In the genomic region with DNA sequence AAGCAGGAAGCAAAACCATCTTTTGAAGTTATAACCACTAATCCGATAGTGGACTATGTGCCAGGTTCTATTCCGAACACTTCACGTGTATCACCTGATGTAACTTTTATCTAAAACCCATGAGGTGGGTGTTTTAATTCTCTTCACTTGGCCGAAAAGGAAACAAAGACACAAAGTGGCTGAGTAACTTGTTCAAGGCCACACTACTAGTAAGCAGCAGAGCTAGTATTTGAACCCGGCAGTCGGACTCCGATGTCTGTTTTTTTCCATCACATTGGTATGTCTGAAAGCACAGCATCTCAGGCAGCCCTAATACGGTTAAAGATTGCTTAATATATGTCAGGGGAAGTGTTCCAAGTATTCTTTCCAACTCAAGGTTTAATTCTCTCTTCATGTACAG, we compare ENCODE assay signal across 1 cellular context.
A peak's percentile ranks its signal among the peaks of the same experiment; 100 is the strongest.
TF ChIP-seq lines count a peak whose summit lies in the region.

No MANE protein-coding gene starts in this region.

TF ChIP-seq in HepG2, 621 proteins besides CTCF, POLR2A, EP300 and RAD21 (continued from another document):
- TF ChIP-seq, protein P1, sequence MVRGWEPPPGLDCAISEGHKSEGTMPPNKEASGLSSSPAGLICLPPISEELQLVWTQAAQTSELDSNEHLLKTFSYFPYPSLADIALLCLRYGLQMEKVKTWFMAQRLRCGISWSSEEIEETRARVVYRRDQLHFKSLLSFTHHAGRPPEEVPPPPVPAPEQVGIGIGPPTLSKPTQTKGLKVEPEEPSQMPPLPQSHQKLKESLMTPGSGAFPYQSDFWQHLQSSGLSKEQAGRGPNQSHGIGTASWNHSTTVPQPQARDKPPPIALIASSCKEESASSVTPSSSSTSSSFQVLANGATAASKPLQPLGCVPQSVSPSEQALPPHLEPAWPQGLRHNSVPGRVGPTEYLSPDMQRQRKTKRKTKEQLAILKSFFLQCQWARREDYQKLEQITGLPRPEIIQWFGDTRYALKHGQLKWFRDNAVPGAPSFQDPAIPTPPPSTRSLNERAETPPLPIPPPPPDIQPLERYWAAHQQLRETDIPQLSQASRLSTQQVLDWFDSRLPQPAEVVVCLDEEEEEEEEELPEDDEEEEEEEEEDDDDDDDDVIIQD (CRISPR knock-in tag; IDR thresholded peaks at IDR 0.05; ENCODE audit: low read depth): peak; percentile 33; the same call in 1 of the 2 replicates
- TF ChIP-seq HDAC1 (CRISPR knock-in tag; IDR thresholded peaks at IDR 0.05): 0 out of 2 replicates have a peak, but pooled peaks have one; percentile 53
- TF ChIP-seq ZNF83 (CRISPR knock-in tag; IDR thresholded peaks at IDR 0.05; ENCODE audit: borderline replicate concordance): no peak
- TF ChIP-seq SOX13 (IDR thresholded peaks at IDR 0.05): no peak
- TF ChIP-seq SOX13 (CRISPR knock-in tag; conservative IDR thresholded peaks at IDR 0.05 in 1 of 2, IDR thresholded peaks at IDR 0.05 in 1 of 2): peak in 1 of 2 experiments; percentile 76; a peak in 2 of 4 replicates
- TF ChIP-seq ISX (CRISPR knock-in tag; conservative IDR thresholded peaks at IDR 0.05): 0 out of 2 replicates have a peak, but pooled peaks have one; percentile 52
- TF ChIP-seq CSRNP2 (CRISPR knock-in tag; conservative IDR thresholded peaks at IDR 0.05; ENCODE audit: low read depth): no peak
- no peak for TF ChIP-seq RFX1 (IDR thresholded peaks at IDR 0.05)
- no peak for TF ChIP-seq LCORL (IDR thresholded peaks at IDR 0.05)
- 0 out of 2 replicates have a peak, but pooled peaks have one; percentile 18 for TF ChIP-seq LCORL (CRISPR knock-in tag; IDR thresholded peaks at IDR 0.05)
- 0 out of 2 replicates have a peak, but pooled peaks have one; percentile 51 for TF ChIP-seq ZNF44 (CRISPR knock-in tag; IDR thresholded peaks at IDR 0.05)
- TF ChIP-seq RXRB (CRISPR knock-in tag; IDR thresholded peaks at IDR 0.05; ENCODE audit: borderline replicate concordance): peak; percentile 41; the same call in 1 of the 2 replicates
- TF ChIP-seq ZSCAN9 (CRISPR knock-in tag; IDR thresholded peaks at IDR 0.05; ENCODE audit: borderline replicate concordance): 0 out of 2 replicates have a peak, but pooled peaks have one; percentile 26
- 0 out of 2 replicates have a peak, but pooled peaks have one; percentile 36 for TF ChIP-seq ELF4 (CRISPR knock-in tag; IDR thresholded peaks at IDR 0.05; ENCODE audit: borderline replicate concordance)
- 0 out of 2 replicates have a peak, but pooled peaks have one; percentile 43 for TF ChIP-seq YEATS4 (CRISPR knock-in tag; IDR thresholded peaks at IDR 0.05; ENCODE audit: borderline replicate concordance)
- peak; percentile 86 for TF ChIP-seq CEBPG (CRISPR knock-in tag; IDR thresholded peaks at IDR 0.05)
- TF ChIP-seq THAP11 (CRISPR knock-in tag; IDR thresholded peaks at IDR 0.05): 0 out of 2 replicates have a peak, but pooled peaks have one; percentile 13
- no peak for TF ChIP-seq ZSCAN21 (CRISPR knock-in tag; IDR thresholded peaks at IDR 0.05; ENCODE audit: borderline replicate concordance)
- 0 out of 2 replicates have a peak, but pooled peaks have one; percentile 62 for TF ChIP-seq ZNF775 (CRISPR knock-in tag; IDR thresholded peaks at IDR 0.05; ENCODE audit: borderline replicate concordance)
- TF ChIP-seq ZBTB39 (CRISPR knock-in tag; IDR thresholded peaks at IDR 0.05): 0 out of 2 replicates have a peak, but pooled peaks have one; percentile 83
- peak; percentile 60; the same call in 1 of the 2 replicates for TF ChIP-seq ZNF331 (CRISPR knock-in tag; IDR thresholded peaks at IDR 0.05)
- peak; percentile 62; the same call in 1 of the 2 replicates for TF ChIP-seq GATAD2A (CRISPR knock-in tag; IDR thresholded peaks at IDR 0.05)
- TF ChIP-seq ZNF354B (CRISPR knock-in tag; IDR thresholded peaks at IDR 0.05): no peak
- TF ChIP-seq FOXP1 (IDR thresholded peaks at IDR 0.05): no peak
- 0 out of 2 replicates have a peak, but pooled peaks have one; percentile 8 for TF ChIP-seq FOXP1 (CRISPR knock-in tag; IDR thresholded peaks at IDR 0.05)
- TF ChIP-seq RBM22 (optimal IDR thresholded peaks at IDR 0.05; ENCODE audit: low read length): peak; percentile 90
- peak; percentile 69 for TF ChIP-seq HNF4A (CRISPR knock-in tag; IDR thresholded peaks at IDR 0.05)
- peak; percentile 49 for TF ChIP-seq NCOA2 (CRISPR knock-in tag; IDR thresholded peaks at IDR 0.05)
- no peak for TF ChIP-seq ZNF615 (CRISPR knock-in tag; IDR thresholded peaks at IDR 0.05; ENCODE audit: borderline replicate concordance)
- peak; percentile 24; the same call in 1 of the 2 replicates for TF ChIP-seq DPF2 (CRISPR knock-in tag; IDR thresholded peaks at IDR 0.05; ENCODE audit: borderline replicate concordance, low read depth)
- TF ChIP-seq ZMYM3 (CRISPR knock-in tag; IDR thresholded peaks at IDR 0.05): no peak
- TF ChIP-seq MNT (IDR thresholded peaks at IDR 0.05): no peak
- TF ChIP-seq CEBPB (IDR thresholded peaks at IDR 0.05; ENCODE audit: borderline replicate concordance, low read depth, low read length): peak; percentile 83
- TF ChIP-seq, protein P2, sequence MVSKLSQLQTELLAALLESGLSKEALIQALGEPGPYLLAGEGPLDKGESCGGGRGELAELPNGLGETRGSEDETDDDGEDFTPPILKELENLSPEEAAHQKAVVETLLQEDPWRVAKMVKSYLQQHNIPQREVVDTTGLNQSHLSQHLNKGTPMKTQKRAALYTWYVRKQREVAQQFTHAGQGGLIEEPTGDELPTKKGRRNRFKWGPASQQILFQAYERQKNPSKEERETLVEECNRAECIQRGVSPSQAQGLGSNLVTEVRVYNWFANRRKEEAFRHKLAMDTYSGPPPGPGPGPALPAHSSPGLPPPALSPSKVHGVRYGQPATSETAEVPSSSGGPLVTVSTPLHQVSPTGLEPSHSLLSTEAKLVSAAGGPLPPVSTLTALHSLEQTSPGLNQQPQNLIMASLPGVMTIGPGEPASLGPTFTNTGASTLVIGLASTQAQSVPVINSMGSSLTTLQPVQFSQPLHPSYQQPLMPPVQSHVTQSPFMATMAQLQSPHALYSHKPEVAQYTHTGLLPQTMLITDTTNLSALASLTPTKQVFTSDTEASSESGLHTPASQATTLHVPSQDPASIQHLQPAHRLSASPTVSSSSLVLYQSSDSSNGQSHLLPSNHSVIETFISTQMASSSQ (IDR thresholded peaks at IDR 0.05; ENCODE audit: low read depth): 0 out of 2 replicates have a peak, but pooled peaks have one; percentile 17
- TF ChIP-seq, protein P2 (CRISPR knock-in tag; IDR thresholded peaks at IDR 0.05; ENCODE audit: borderline replicate concordance): no peak
- TF ChIP-seq CREB1 (IDR thresholded peaks at IDR 0.05): no peak
- peak; percentile 45; the same call in 1 of the 2 replicates for TF ChIP-seq CREB1 (CRISPR knock-in tag; IDR thresholded peaks at IDR 0.05)
